12 cellular contexts compared by ENCODE assay signal in genomic region chr20:348972-349841, GRCh38. TPM values are rescaled to one million over a fixed set of nuclear protein-coding genes. Genes with fewer than 3 reads are reported as not detected.
DNase-seq lines count a peak whose midpoint lies in the region; ATAC-seq and TF ChIP-seq lines count a peak whose summit lies in the region.
"Had no signal": no experiment of that assay in that cellular context is flagged by ENCODE, and none has a peak within 500 bp of the region (broad histone marks: within the 10 kb centered on the region; RNA-seq: fewer than 3 reads in every experiment).

No MANE protein-coding gene starts in this region.

- H3K9me3 ChIP-seq in left ventricle myocardium inferior (replicated peaks) = no peaks in the 10 kb centered on the region
- H3K9me3 ChIP-seq in adipocyte (ENCODE audit: control insufficient read depth, low read length) = no peaks in the 10 kb centered on the region
- H3K9me3 ChIP-seq in uterus = no peaks in the 10 kb centered on the region

- no peak overlapping the region for H3K27ac Mint-ChIP-seq in memory B cell

- peaks cover 40% of the 10 kb centered on the region for H3K4me1 ChIP-seq in left ventricle myocardium inferior
- peaks cover 14% of the 10 kb centered on the region for H3K4me1 ChIP-seq in adipocyte (ENCODE audit: control insufficient read depth, insufficient read depth, low read length)
- peaks cover 0 to 4% of the 10 kb centered on the region in 2 donors for H3K4me1 ChIP-seq in uterus

- peak overlapping the region; percentile 98 for H3K27ac ChIP-seq in left ventricle myocardium inferior (replicated peaks)
- H3K27ac ChIP-seq in uterus = peak overlapping the region; percentile 84 to 97

- peak overlapping the region; percentile 92 for H3K9ac ChIP-seq in adipocyte (ENCODE audit: low read length)

- no peaks in the 10 kb centered on the region for H3K36me3 Mint-ChIP-seq in memory B cell

- H3K36me3 ChIP-seq in left ventricle myocardium inferior (peaks cover 17% of the 10 kb centered on the region), adipocyte (ENCODE audit: control insufficient read depth, insufficient read depth, low read length, severe bottlenecking) (peaks cover 6% of the 10 kb centered on the region), uterus (no peaks in the 10 kb centered on the region)

- no peak for DNase-seq in left ventricle myocardium inferior
- DNase-seq in left ventricle myocardium superior = no peak
- DNase-seq in adipocyte (ENCODE audit: low read depth) = no peak
- no peak for DNase-seq in memory B cell (ENCODE audit: low spot score in 2 of 2)
- DNase-seq in uterus = no peak
- DNase-seq in stimulated activated CD4-positive, alpha-beta T cell treated with anti-CD3 and anti-CD28 coated beads, Interleukin-1b, Interleukin-23, amount 100 ng/mL, for 48 hours = no peak
- no peak for DNase-seq in HCEC 1CT
- DNase-seq in NCI-H1048 (lab: John Stamatoyannopoulos, UW) = no peak
- DNase-seq: activated CD8-positive, alpha-beta memory T cell treated with anti-CD3 and anti-CD28 coated beads, Interleukin-2, amount 50 U/mL, for 4 hours; left cardiac atrium; NCI-H446 treated with DMSO at 0.1 percent for 48 hours; occipital lobe had no signal

- peak overlapping the region; percentile 93 for H3K4me3 ChIP-seq in left ventricle myocardium inferior
- no peak overlapping the region for H3K4me3 ChIP-seq in adipocyte (ENCODE audit: low read length)
- H3K4me3 ChIP-seq in uterus = no peak overlapping the region

- ATAC-seq in left ventricle myocardium superior (no peak), memory B cell (ENCODE audit: low read depth) (no peak)

- intact Hi-C loops in left ventricle myocardium inferior (cut with micrococcal nuclease) = no loop called here
- intact Hi-C loops in left ventricle myocardium superior (cut with micrococcal nuclease) = no loop called here
- intact Hi-C loops in uterus (cut with DNase I; ENCODE audit: low total_unique reads) = no loop called here

- H3K27me3 ChIP-seq in left ventricle myocardium inferior (ENCODE audit: low read depth) (no peaks in the 10 kb centered on the region), adipocyte (replicated peaks; ENCODE audit: control insufficient read depth, insufficient read depth, low read length) (no peaks in the 10 kb centered on the region), uterus (no peaks in the 10 kb centered on the region)

- no peak for TF ChIP-seq POLR2A in uterus (IDR thresholded peaks at IDR 0.05)

- H3K4me1 Mint-ChIP-seq in memory B cell = peaks cover 11% of the 10 kb centered on the region

- peak overlapping the region; percentile 97 for H3K4me3 Mint-ChIP-seq in memory B cell

- H3K27me3 Mint-ChIP-seq in memory B cell = no peaks in the 10 kb centered on the region

- H3K9me3 Mint-ChIP-seq in memory B cell = no peaks in the 10 kb centered on the region

- TF ChIP-seq CTCF in left ventricle myocardium inferior (IDR thresholded peaks at IDR 0.05; ENCODE audit: borderline replicate concordance) (no peak), uterus (IDR thresholded peaks at IDR 0.05) (no peak)

RNA-seq across cellular contexts. Expression of gene NRSN2, which starts 2.3 kb away (rescaled TPM):
- total RNA-seq in left ventricle myocardium inferior (17.5 TPM), left ventricle myocardium superior (17.4 TPM), uterus (10 to 100 TPM; 10.2 to 65.6 (median 28.7) TPM)

RNA-seq across cellular contexts. Expression of gene SOX12, which starts 23.9 kb away (rescaled TPM):
- total RNA-seq in left ventricle myocardium inferior (12.3 TPM), left ventricle myocardium superior (18.3 TPM), uterus (10 to 100 TPM in 1 of 4 donors, 1 to 10 TPM in 3; 2.4 to 21.9 (median 7.4) TPM)

RNA-seq across cellular contexts. Expression of gene TRIB3, which starts 31.4 kb away (rescaled TPM):
- total RNA-seq in left ventricle myocardium inferior = 0.69 TPM
- total RNA-seq in left ventricle myocardium superior = 0.40 TPM
- total RNA-seq in uterus = 1 to 10 TPM; 1.8 to 8.4 (median 3.9) TPM

RNA-seq across cellular contexts. Expression of gene ZCCHC3, which starts 51.8 kb away (rescaled TPM):
- total RNA-seq in left ventricle myocardium inferior (11.8 TPM), left ventricle myocardium superior (11.0 TPM), uterus (10 to 100 TPM in 3 of 4 donors, 1 to 10 TPM in 1; 3.3 to 56.7 (median 19.2) TPM)

RNA-seq across cellular contexts. Expression of gene C20orf96, which starts 58.7 kb away (rescaled TPM):
- total RNA-seq in left ventricle myocardium inferior = 6.6 TPM
- 6.9 TPM for total RNA-seq in left ventricle myocardium superior
- 10 to 100 TPM in 2 of 4 donors, 1 to 10 TPM in 2; 2.8 to 18.2 (median 11.2) TPM for total RNA-seq in uterus
